Comparison of ENCODE assay signal across 9 cellular contexts in the genomic region with DNA sequence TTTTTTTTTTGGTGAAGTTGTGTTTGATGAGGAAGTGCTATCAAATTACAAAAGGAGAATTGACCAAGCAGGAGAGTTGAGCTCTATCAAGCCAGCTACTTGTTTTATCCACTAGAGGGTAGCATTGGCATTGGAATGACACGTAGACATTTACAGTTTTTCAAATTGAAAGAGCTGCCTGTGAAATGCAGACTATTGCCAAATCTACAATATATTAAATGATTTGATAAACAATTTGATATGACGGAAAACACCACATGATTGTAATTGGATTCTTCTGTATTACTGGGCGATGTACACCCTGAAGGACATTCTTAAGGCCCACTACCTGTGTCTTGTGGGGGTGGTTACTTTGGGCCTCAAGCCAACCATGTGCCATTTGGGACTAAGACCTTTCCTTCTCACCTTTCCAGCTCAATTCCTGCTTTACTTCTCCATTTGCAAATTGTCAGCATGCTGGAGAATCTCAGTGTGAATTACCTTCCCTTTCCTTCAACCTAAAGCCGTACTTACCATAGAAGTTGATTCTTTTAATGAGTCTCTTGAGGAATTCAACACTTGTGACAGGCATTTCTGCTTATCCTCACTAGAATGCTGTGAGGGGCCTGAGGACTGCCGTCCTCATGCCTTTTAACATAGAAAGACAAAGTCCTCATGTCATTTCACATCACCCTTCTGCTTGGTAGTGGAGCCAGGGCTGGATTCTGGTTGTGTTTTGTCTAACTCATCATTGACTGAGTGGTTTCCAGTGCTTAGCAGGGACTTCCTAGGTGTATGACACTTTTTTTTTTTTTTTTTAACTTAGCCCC.
DNase-seq lines count a peak whose midpoint lies in the region; ATAC-seq and TF ChIP-seq lines count a peak whose summit lies in the region.
"Had no signal": no experiment of that assay in that cellular context is flagged by ENCODE, and none has a peak within 500 bp of the region (broad histone marks: within the 10 kb centered on the region; RNA-seq: fewer than 3 reads in every experiment).

No MANE protein-coding gene starts in this region.

- no peaks in the 10 kb centered on the region for H3K27me3 ChIP-seq in CD4-positive, CD25-positive, alpha-beta regulatory T cell (ENCODE audit: control insufficient read depth, insufficient read depth, low read length)
- peaks cover 0 to 4% (median 0%) of the 10 kb centered on the region in 7 donors for H3K27me3 ChIP-seq in heart right ventricle

- DNase-seq in CD4-positive, CD25-positive, alpha-beta regulatory T cell = peak in 2 of 3 donors; percentile 32 to 79
- peak; percentile 36 for DNase-seq in NCI-H2171 (lab: John Stamatoyannopoulos, UW)
- DNase-seq in heart right ventricle = peak in 1 of 2 donors; percentile 26
- DNase-seq in sciatic nerve (ENCODE audit: low spot score) = no peak
- DNase-seq in NCI-H1048 (lab: John Stamatoyannopoulos, UW) = no peak

- WGBS in heart right ventricle, 2 donors = 25 to 27% methylated on average over 5 of the region's 5 CpGs

- H3K4me3 Mint-ChIP-seq in CD4-positive, CD25-positive, alpha-beta regulatory T cell = peak overlapping the region in 1 of 4 donors; percentile 66
- H3K4me3 Mint-ChIP-seq: T-helper 1 cell treated with Interleukin-12 subunit alpha and Interleukin-12 subunit beta and Interleukin-4 antibody, amounts not matched to agents 30 μg/mL and 1 μg/mL, for 36 hours had no signal

- no peaks in the 10 kb centered on the region for H3K36me3 ChIP-seq in CD4-positive, CD25-positive, alpha-beta regulatory T cell (ENCODE audit: control insufficient read depth, insufficient read depth, low read length)
- no peaks in the 10 kb centered on the region for H3K36me3 ChIP-seq in heart right ventricle

- H3K4me3 ChIP-seq in CD4-positive, CD25-positive, alpha-beta regulatory T cell (ENCODE audit: low read depth, low read length) = no peak overlapping the region
- H3K4me3 ChIP-seq in WI38 (ENCODE audit: low read depth, low read length) (no peak overlapping the region), heart right ventricle (no peak overlapping the region)

- no peaks in the 10 kb centered on the region for H3K27me3 Mint-ChIP-seq in CD4-positive, CD25-positive, alpha-beta regulatory T cell

- no peak overlapping the region for H3K27ac Mint-ChIP-seq in CD4-positive, CD25-positive, alpha-beta regulatory T cell
- H3K27ac Mint-ChIP-seq: T-helper 1 cell treated with Interleukin-12 subunit alpha and Interleukin-12 subunit beta and Interleukin-4 antibody, amounts not matched to agents 30 μg/mL and 1 μg/mL, for 36 hours had no signal

- TF ChIP-seq CTCF in WI38 (IDR thresholded peaks at IDR 0.05; ENCODE audit: low read depth, low read length) = peak; percentile 43; the same call in 1 of the 2 replicates
- peak; percentile 53 to 91 (median 81) for TF ChIP-seq CTCF in heart right ventricle (IDR thresholded peaks at IDR 0.05)

- no peaks in the 10 kb centered on the region for H3K9me3 Mint-ChIP-seq in CD4-positive, CD25-positive, alpha-beta regulatory T cell
- H3K9me3 Mint-ChIP-seq: T-helper 1 cell treated with Interleukin-12 subunit alpha and Interleukin-12 subunit beta and Interleukin-4 antibody, amounts not matched to agents 30 μg/mL and 1 μg/mL, for 36 hours had no signal

- no peaks in the 10 kb centered on the region for H3K9me3 ChIP-seq in CD4-positive, CD25-positive, alpha-beta regulatory T cell (ENCODE audit: control insufficient read depth in 2 of 2, low read length in 2 of 2)
- no peaks in the 10 kb centered on the region for H3K9me3 ChIP-seq in heart right ventricle

- no peaks in the 10 kb centered on the region for H3K36me3 Mint-ChIP-seq in CD4-positive, CD25-positive, alpha-beta regulatory T cell

- H3K4me1 ChIP-seq in CD4-positive, CD25-positive, alpha-beta regulatory T cell (ENCODE audit: control insufficient read depth, insufficient read depth, low read length, poor library complexity, severe bottlenecking) = no peaks in the 10 kb centered on the region
- H3K4me1 ChIP-seq in heart right ventricle = peaks cover 0 to 8% (median 4%) of the 10 kb centered on the region in 9 donors

- no peak for ATAC-seq in CD4-positive, CD25-positive, alpha-beta regulatory T cell (ENCODE audit: low read depth in 2 of 2)
- peak; percentile 90 for ATAC-seq in GM18861 (IDR thresholded peaks at IDR 0.05; ENCODE audit: unreplicated experiment)
- peak; percentile 89 for ATAC-seq in HG03135 (IDR thresholded peaks at IDR 0.05; ENCODE audit: unreplicated experiment)
- peak in 7 of 8 donors; percentile 63 to 82 (median 73) for ATAC-seq in heart right ventricle
- peak; percentile 76 for ATAC-seq in sciatic nerve

- intact Hi-C loops in heart right ventricle (cut with DNase I) (loop anchor here in 9 of 10 donors (1.0 to 10.0 kb wide), 14 partner anchors 331 to 1871 kb away; no protein-coding TSS in a partner anchor), sciatic nerve (cut with DNase I) (no loop called here)

- no peak overlapping the region for H3K27ac ChIP-seq in CD4-positive, CD25-positive, alpha-beta regulatory T cell (ENCODE audit: insufficient read depth, low read length, poor library complexity, severe bottlenecking)
- H3K27ac ChIP-seq in heart right ventricle = no peak overlapping the region

- H3K4me1 Mint-ChIP-seq in CD4-positive, CD25-positive, alpha-beta regulatory T cell = peaks cover 0 to 4% (median 0%) of the 10 kb centered on the region in 4 donors

Comparison
In these comparisons a context has a peak if more than half of its experiments do, and no peak if none do; other contexts are left out.
1. ATAC-seq: peak in GM18861 (single experiment), HG03135 (single experiment), heart right ventricle (7 of 8) and sciatic nerve (single experiment); none in CD4-positive, CD25-positive, alpha-beta regulatory T cell (0 of 2).
2. DNase-seq: peak in CD4-positive, CD25-positive, alpha-beta regulatory T cell (2 of 3) and NCI-H2171 (single experiment); none in sciatic nerve (single experiment) and NCI-H1048 (single experiment).